Comparison of ENCODE assay signal across 8 cellular contexts in genomic region chr5:61332891-61333350, GRCh38. TPM values are rescaled to one million over a fixed set of nuclear protein-coding genes. Genes with fewer than 3 reads are reported as not detected.
DNase-seq lines count a peak whose midpoint lies in the region; ATAC-seq and TF ChIP-seq lines count a peak whose summit lies in the region.

No MANE protein-coding gene starts in this region.

- H3K36me3 Mint-ChIP-seq in WTC11, result peaks cover 3% of the 10 kb centered on the region

- no peaks in the 10 kb centered on the region for H3K9me3 Mint-ChIP-seq in WTC11

- no peak overlapping the region for H3K27ac Mint-ChIP-seq in WTC11

- peaks cover 24 to 53% (median 47%) of the 10 kb centered on the region in 4 donors for H3K4me1 ChIP-seq in stomach

- DNase-seq in AG04450 (ENCODE audit: low read depth, low spot score) (no peak), HEK293T (ENCODE audit: extremely low spot score) (peak; percentile 21), WTC11 (ENCODE audit: low spot score) (peak; percentile 18), lung microvascular endothelial cell (ENCODE audit: low read depth in 2 of 2) (peak; percentile 65 to 84), stomach (peak; percentile 50), Kasumi-1 (lab: John Stamatoyannopoulos, UW) (no peak)
- DNase-seq in effector CD4-positive, alpha-beta T cell, result peak; percentile 21

- peaks cover 3% of the 10 kb centered on the region; the same call in 1 of the 2 replicates for H3K9me3 ChIP-seq in AG04450 (ENCODE audit: control insufficient read depth, insufficient read depth, low read length)
- H3K9me3 ChIP-seq in stomach, result no peaks in the 10 kb centered on the region

- H3K4me1 Mint-ChIP-seq in WTC11, result peaks cover 44% of the 10 kb centered on the region

- no peak for ATAC-seq in WTC11
- ATAC-seq in HG02973 (IDR thresholded peaks at IDR 0.05; ENCODE audit: unreplicated experiment), result no peak

- no peak for TF ChIP-seq CTCF in AG04450 (IDR thresholded peaks at IDR 0.05; ENCODE audit: low read depth, low read length)
- TF ChIP-seq CTCF in WTC11 (IDR thresholded peaks at IDR 0.05), result no peak
- no peak for TF ChIP-seq CTCF in stomach (IDR thresholded peaks at IDR 0.05)

- peaks cover 58% of the 10 kb centered on the region for H3K27me3 Mint-ChIP-seq in WTC11 (ENCODE audit: low read depth)

- peak overlapping the region; percentile 68 for H3K27ac ChIP-seq in AG04450 (ENCODE audit: low read depth, low read length)
- peak overlapping the region; percentile 74 to 97 (median 93) for H3K27ac ChIP-seq in stomach

- CTCF ChIA-PET in AG04450 (lab: Charles Lee) (no interaction called here), HEK293T (lab: Yijun Ruan, JAX) (no interaction called here), WTC11 (lab: Charles Lee) (interaction anchor here (1.0 to 1.2 kb wide), 2 partner anchors 22 to 326 kb away, joined by 3 to 4 read pairs; no protein-coding TSS in a partner anchor)

- 0 to 1% (median 1%) methylated on average over 17 to 55 of the region's 55 CpGs; no CpG with 5 or more reads in 1 of the 5 donors for WGBS in stomach, 5 donors

- no peak for TF ChIP-seq POLR2A in stomach (IDR thresholded peaks at IDR 0.05)

- H3K27me3 ChIP-seq in AG04450 (ENCODE audit: control insufficient read depth, insufficient read depth, low read length) (no peaks in the 10 kb centered on the region), stomach (no peaks in the 10 kb centered on the region)

- intact Hi-C loops in stomach (cut with DNase I; ENCODE audit: low total_unique reads), result loop anchor here (5.0 kb wide), 1 partner anchor 74 kb away; no protein-coding TSS in a partner anchor

- no peaks in the 10 kb centered on the region for H3K36me3 ChIP-seq in stomach

- H3K4me3 Mint-ChIP-seq in WTC11, result peak overlapping the region; percentile 78

- TF ChIP-seq EP300 in stomach (IDR thresholded peaks at IDR 0.05), result no peak

- H3K4me3 ChIP-seq in AG04450 (ENCODE audit: low read depth, low read length) (peak overlapping the region; percentile 83), stomach (peak overlapping the region; percentile 83 to 96 (median 94))

- POLR2A ChIA-PET in AG04450 (lab: Yijun Ruan, JAX), result no interaction called here
- POLR2A ChIA-PET in HEK293T (lab: Yijun Ruan, JAX), result no interaction called here
- POLR2A ChIA-PET in WTC11 (lab: Charles Lee), result interaction anchor here (0.8 kb wide), 1 partner anchor 26 kb away, joined by 4 read pairs; no protein-coding TSS in a partner anchor

TF ChIP-seq in HEK293T, 16 proteins besides CTCF, POLR2A, EP300 and RAD21:
- no peak for TF ChIP-seq ZNF384 (IDR thresholded peaks at IDR 0.05)
- TF ChIP-seq FOXM1 (IDR thresholded peaks at IDR 0.05; ENCODE audit: borderline replicate concordance), result no peak
- TF ChIP-seq CTBP1 (IDR thresholded peaks at IDR 0.05; ENCODE audit: borderline replicate concordance), result no peak
- no peak for TF ChIP-seq L3MBTL2 (conservative IDR thresholded peaks at IDR 0.05)
- TF ChIP-seq TARDBP (IDR thresholded peaks at IDR 0.05), result no peak
- TF ChIP-seq FOXK2 (IDR thresholded peaks at IDR 0.05), result no peak
- TF ChIP-seq SP1 (IDR thresholded peaks at IDR 0.05), result no peak
- TF ChIP-seq HDGF (IDR thresholded peaks at IDR 0.05; ENCODE audit: borderline replicate concordance), result no peak
- TF ChIP-seq ARNT (IDR thresholded peaks at IDR 0.05), result no peak
- no peak for TF ChIP-seq NFRKB (IDR thresholded peaks at IDR 0.05)
- no peak for TF ChIP-seq SUZ12 (IDR thresholded peaks at IDR 0.05)
- no peak for TF ChIP-seq PKNOX1 (IDR thresholded peaks at IDR 0.05)

TF ChIP-seq in WTC11, 78 proteins besides CTCF, POLR2A, EP300 and RAD21:
- no peak for TF ChIP-seq STAT6 (CRISPR knock-in tag; conservative IDR thresholded peaks at IDR 0.05; ENCODE audit: low read depth)
- no peak for TF ChIP-seq ATF1 (CRISPR knock-in tag; IDR thresholded peaks at IDR 0.05)
- TF ChIP-seq E2F4 (CRISPR knock-in tag; IDR thresholded peaks at IDR 0.05; ENCODE audit: borderline replicate concordance, low read depth), result no peak
- no peak for TF ChIP-seq FOXP1 (CRISPR knock-in tag; IDR thresholded peaks at IDR 0.05; ENCODE audit: borderline replicate concordance)
- TF ChIP-seq ZNF317 (CRISPR knock-in tag; IDR thresholded peaks at IDR 0.05; ENCODE audit: borderline replicate concordance, low read depth), result no peak
- no peak for TF ChIP-seq USF2 (CRISPR knock-in tag; IDR thresholded peaks at IDR 0.05)
- no peak for TF ChIP-seq ZNF138 (CRISPR knock-in tag; conservative IDR thresholded peaks at IDR 0.05)
- TF ChIP-seq ZNF423 (CRISPR knock-in tag; IDR thresholded peaks at IDR 0.05), result no peak
- no peak for TF ChIP-seq ZNF671 (CRISPR knock-in tag; IDR thresholded peaks at IDR 0.05)
- TF ChIP-seq MYBL2 (CRISPR knock-in tag; IDR thresholded peaks at IDR 0.05), result no peak
- TF ChIP-seq ZNF396 (CRISPR knock-in tag; IDR thresholded peaks at IDR 0.05; ENCODE audit: borderline replicate concordance), result no peak
- TF ChIP-seq ZNF232 (CRISPR knock-in tag; IDR thresholded peaks at IDR 0.05), result no peak
- TF ChIP-seq, protein P1, sequence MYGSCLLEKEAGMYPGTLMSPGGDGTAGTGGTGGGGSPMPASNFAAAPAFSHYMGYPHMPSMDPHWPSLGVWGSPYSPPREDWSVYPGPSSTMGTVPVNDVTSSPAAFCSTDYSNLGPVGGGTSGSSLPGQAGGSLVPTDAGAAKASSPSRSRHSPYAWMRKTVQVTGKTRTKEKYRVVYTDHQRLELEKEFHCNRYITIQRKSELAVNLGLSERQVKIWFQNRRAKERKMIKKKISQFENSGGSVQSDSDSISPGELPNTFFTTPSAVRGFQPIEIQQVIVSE (CRISPR knock-in tag; IDR thresholded peaks at IDR 0.05; ENCODE audit: borderline replicate concordance), result no peak
- TF ChIP-seq ERG (CRISPR knock-in tag; IDR thresholded peaks at IDR 0.05), result no peak
- no peak for TF ChIP-seq FOXJ3 (CRISPR knock-in tag; IDR thresholded peaks at IDR 0.05; ENCODE audit: borderline replicate concordance)
TF ChIP-seq in WTC11: peak in this region for 0.

RNA-seq across cellular contexts. Expression of gene ZSWIM6, which starts 0.9 kb away (rescaled TPM):
- 18.6 and 18.9 TPM in 2 replicates for polyA plus RNA-seq in AG04450 (2011; rRNA removed)
- 46.3 and 48.7 TPM in 2 replicates for polyA minus RNA-seq in AG04450 (2011; rRNA and poly(A)+ RNA removed)
- 12.5 to 14.0 TPM (median 12.7 TPM) in 3 replicates for total RNA-seq in WTC11 (2021)
- total RNA-seq in lung microvascular endothelial cell, result 9.4 and 13.9 TPM in 2 replicates
- total RNA-seq in stomach, result 10 to 100 TPM; 14.5 to 39.3 (median 24.8) TPM
- polyA plus RNA-seq in stomach, result 1 to 10 TPM; 2.9 to 4.6 (median 4.3) TPM

Comparison
In these comparisons a context has a peak if more than half of its experiments do, and no peak if none do; other contexts are left out.
1. DNase-seq: peak in HEK293T (single experiment), WTC11 (single experiment), effector CD4-positive, alpha-beta T cell (single experiment), lung microvascular endothelial cell (2 of 2) and stomach (single experiment); none in AG04450 (single experiment) and Kasumi-1 (0 of 2).